Comparison of ENCODE assay signal across 9 cellular contexts in the genomic region with DNA sequence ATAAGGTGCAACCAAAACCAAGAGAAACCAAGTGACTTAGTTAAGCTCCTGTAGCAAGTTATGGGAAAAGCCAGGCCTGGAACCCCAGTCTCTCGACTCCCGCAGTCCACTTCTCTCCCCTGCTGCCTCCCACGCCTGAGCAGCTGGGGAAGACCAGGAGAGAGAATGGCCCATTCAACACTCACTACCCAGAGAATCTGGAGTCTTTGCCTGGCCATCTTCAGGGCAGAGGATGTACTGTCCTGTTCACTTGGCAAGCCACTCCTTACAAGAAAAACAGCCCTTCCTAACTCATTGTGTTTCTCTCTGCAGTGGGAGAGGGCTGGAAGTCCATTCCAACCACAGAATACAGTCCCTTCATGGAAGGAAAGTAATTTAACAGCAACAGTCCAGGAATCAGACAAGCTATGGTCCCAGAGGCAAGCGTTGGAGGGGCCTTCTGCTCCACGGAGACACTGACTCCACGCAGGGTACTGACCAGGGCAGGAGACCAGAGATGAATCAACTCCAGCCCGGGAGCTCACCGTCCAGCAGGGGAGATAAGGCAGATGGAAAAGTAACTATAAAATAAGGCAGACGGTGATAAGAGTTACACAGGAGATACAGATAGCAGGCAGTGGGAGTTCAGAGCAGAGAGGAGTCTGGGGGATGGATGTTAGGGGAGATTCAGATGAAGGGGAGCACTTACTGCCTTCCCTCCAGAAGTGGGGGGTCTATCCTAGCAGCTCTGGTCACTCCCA.
DNase-seq lines count a peak whose midpoint lies in the region; ATAC-seq lines count a peak whose summit lies in the region.
"Had no signal": no experiment of that assay in that cellular context is flagged by ENCODE, and none has a peak within 500 bp of the region (broad histone marks: within the 10 kb centered on the region; RNA-seq: fewer than 3 reads in every experiment).

No MANE protein-coding gene starts in this region.

- peaks cover 28% of the 10 kb centered on the region for H3K4me1 ChIP-seq in stomach smooth muscle (ENCODE audit: control insufficient read depth, insufficient read depth, low read length)

- H3K36me3 ChIP-seq in stomach smooth muscle (ENCODE audit: control insufficient read depth in 2 of 2, insufficient read depth in 2 of 2, low read length in 2 of 2): peaks cover 0 to 2% of the 10 kb centered on the region in 2 donors

- DNase-seq in HuH-7 (ENCODE audit: low spot score): peak; percentile 23
- DNase-seq in amniotic epithelial cell (ENCODE audit: low read depth): peak; percentile 50
- no peak for DNase-seq in central memory CD4-positive, alpha-beta T cell
- no peak for DNase-seq in stimulated activated naive CD4-positive, alpha-beta T cell (lab: John Stamatoyannopoulos, UW)
- DNase-seq in NCI-H1092 (lab: John Stamatoyannopoulos, UW): no peak
- DNase-seq: NCI-H187 had no signal

- H3K9me3 ChIP-seq in stomach smooth muscle (ENCODE audit: control insufficient read depth in 2 of 2, low read length in 2 of 2): no peaks in the 10 kb centered on the region

- ATAC-seq in HG03460 (IDR thresholded peaks at IDR 0.05; ENCODE audit: unreplicated experiment): no peak

- H3K27me3 ChIP-seq in layer of hippocampus (ENCODE audit: control insufficient read depth, insufficient read depth, low read length): no peaks in the 10 kb centered on the region
- no peaks in the 10 kb centered on the region for H3K27me3 ChIP-seq in stomach smooth muscle (ENCODE audit: control insufficient read depth in 1 of 2, insufficient read depth in 2 of 2, low read length in 2 of 2)

- H3K4me3 ChIP-seq in stomach smooth muscle (ENCODE audit: low read length in 2 of 2): peak overlapping the region; percentile 70 to 81

- H3K27ac ChIP-seq in layer of hippocampus (ENCODE audit: low read depth, low read length) (peak overlapping the region; percentile 65), stomach smooth muscle (ENCODE audit: low read length) (peak overlapping the region; percentile 53)

- peak overlapping the region; percentile 69 to 85 for H3K9ac ChIP-seq in stomach smooth muscle (ENCODE audit: low read length in 2 of 2)

Comparison
In these comparisons a context has a peak if more than half of its experiments do, and no peak if none do; other contexts are left out.
1. DNase-seq: peak in HuH-7 (single experiment) and amniotic epithelial cell (single experiment); none in central memory CD4-positive, alpha-beta T cell (single experiment), stimulated activated naive CD4-positive, alpha-beta T cell (0 of 6) and NCI-H1092 (single experiment).